6 cellular contexts compared by ENCODE assay signal in genomic region chr1:155174334-155175280, GRCh38. TPM values are rescaled to one million over a fixed set of nuclear protein-coding genes. Genes with fewer than 3 reads are reported as not detected.
DNase-seq lines count a peak whose midpoint lies in the region; ATAC-seq, FAIRE-seq and TF ChIP-seq lines count a peak whose summit lies in the region.

No MANE protein-coding gene starts in this region.

- peaks cover 45% of the 10 kb centered on the region for H3K4me1 ChIP-seq in CD8-positive, alpha-beta T cell (ENCODE audit: insufficient read depth, low read length)
- H3K4me1 ChIP-seq in GM12878 (ENCODE audit: control insufficient read depth, insufficient read depth, low read length) = peaks cover 26% of the 10 kb centered on the region

- no peaks in the 10 kb centered on the region for H3K27me3 Mint-ChIP-seq in CD8-positive, alpha-beta T cell (ENCODE audit: low read depth)
- no peaks in the 10 kb centered on the region for H3K27me3 Mint-ChIP-seq in natural killer cell treated with Interleukin-12 subunit alpha and Interleukin-12 subunit beta and Interleukin-15 and Interleukin-18, amount 100 ng/mL, for 72 hours

- peak overlapping the region; percentile 36 for H3K27ac ChIP-seq in CD8-positive, alpha-beta T cell (ENCODE audit: low read depth, low read length)
- H3K27ac ChIP-seq in GM12878 (ENCODE audit: control insufficient read depth, insufficient read depth) = no peak overlapping the region

- no peaks in the 10 kb centered on the region for H3K9me3 Mint-ChIP-seq in CD8-positive, alpha-beta T cell
- H3K9me3 Mint-ChIP-seq in natural killer cell treated with Interleukin-12 subunit alpha and Interleukin-12 subunit beta and Interleukin-15 and Interleukin-18, amount 100 ng/mL, for 72 hours = no peaks in the 10 kb centered on the region

- TF ChIP-seq RAD21 in GM12878 (IDR thresholded peaks at IDR 0.05; ENCODE audit: insufficient read depth, low read depth, low read length) = no peak

- no peak for TF ChIP-seq EP300 in GM12878 (IDR thresholded peaks at IDR 0.05; ENCODE audit: borderline replicate concordance in 1 of 2, control insufficient read depth in 1 of 2, low read depth in 2 of 2, low read length in 2 of 2)

- H2AFZ ChIP-seq in GM12878 (ENCODE audit: control insufficient read depth, low read depth, low read length) = peak overlapping the region; percentile 96

- peaks cover 41% of the 10 kb centered on the region for H3K4me1 Mint-ChIP-seq in CD8-positive, alpha-beta T cell (ENCODE audit: low read depth)
- H3K4me1 Mint-ChIP-seq in natural killer cell treated with Interleukin-12 subunit alpha and Interleukin-12 subunit beta and Interleukin-15 and Interleukin-18, amount 100 ng/mL, for 72 hours (ENCODE audit: low read depth in 2 of 2) = peaks cover 33 to 37% of the 10 kb centered on the region in 2 donors

- peaks cover 12% of the 10 kb centered on the region for H3K79me2 ChIP-seq in GM12878 (ENCODE audit: control insufficient read depth, insufficient read depth, low read length)

- peak overlapping the region; percentile 18; the same call in 1 of the 2 replicates for H3K9ac ChIP-seq in GM12878 (ENCODE audit: control insufficient read depth, insufficient read depth, low read length)

- no peaks in the 10 kb centered on the region for H4K20me1 ChIP-seq in GM12878 (ENCODE audit: control insufficient read depth, insufficient read depth)

- peak overlapping the region; percentile 62 for H3K27ac Mint-ChIP-seq in CD8-positive, alpha-beta T cell
- peak overlapping the region; percentile 97 to 99 for H3K27ac Mint-ChIP-seq in natural killer cell treated with Interleukin-12 subunit alpha and Interleukin-12 subunit beta and Interleukin-15 and Interleukin-18, amount 100 ng/mL, for 72 hours

- H3K36me3 ChIP-seq in CD8-positive, alpha-beta T cell (ENCODE audit: insufficient read depth, low read length) = peaks cover 8% of the 10 kb centered on the region
- H3K36me3 ChIP-seq in GM12878 (ENCODE audit: control insufficient read depth in 2 of 2, insufficient read depth in 2 of 2, low read length in 1 of 2) = peaks cover 0 to 3% of the 10 kb centered on the region in 2 experiments; a peak in 1 of 4 replicates

- no peak for TF ChIP-seq POLR2A in GM12878 (IDR thresholded peaks at IDR 0.05; ENCODE audit: low read depth, low read length)

- peak overlapping the region; percentile 72 for H3K4me3 ChIP-seq in CD8-positive, alpha-beta T cell (ENCODE audit: low read depth, low read length)
- peak overlapping the region; percentile 73 for H3K4me3 ChIP-seq in GM12878

- in situ Hi-C loops in GM12878 (cut with MboI) = no loop called here

- BruUV-seq in GM12878 (replicated peaks; lab: Mats Ljungman, UMichigan) = no TSS peak

- CTCF ChIA-PET in CD8-positive, alpha-beta T cell (lab: Charles Lee) = interaction anchor here (0.6 to 14.2 kb wide), 23 partner anchors 8 to 579 kb away, joined by 3 to 270 read pairs (median 4); partner anchors contain the start of genes DPM3, MTX1, SHC1 and THBS3
- CTCF ChIA-PET in GM12878 (lab: Yijun Ruan, JAX) = interaction anchor here (0.9 to 12.1 kb wide), 18 partner anchors 10 to 89 kb away, joined by 3 to 284 read pairs (median 6); partner anchors contain the start of genes SLC50A1 and THBS3

- peak overlapping the region; percentile 96 for H3K4me3 Mint-ChIP-seq in CD8-positive, alpha-beta T cell
- H3K4me3 Mint-ChIP-seq in natural killer cell treated with Interleukin-12 subunit alpha and Interleukin-12 subunit beta and Interleukin-15 and Interleukin-18, amount 100 ng/mL, for 72 hours = peak overlapping the region; percentile 99

- TF ChIP-seq CTCF in CD8-positive, alpha-beta T cell (IDR thresholded peaks at IDR 0.05) = no peak
- no peak for TF ChIP-seq CTCF in GM12878 (IDR thresholded peaks at IDR 0.05 in 2 of 3, conservative IDR thresholded peaks at IDR 0.05 in 1 of 3; ENCODE audit: control insufficient read depth in 2 of 3, extremely low read depth in 1 of 3, insufficient read depth in 1 of 3, low read depth in 3 of 3, low read length in 3 of 3)

- no peak for ATAC-seq in CD8-positive, alpha-beta T cell
- ATAC-seq in GM12878 = no peak
- ATAC-seq in natural killer cell treated with Interleukin-12 subunit alpha and Interleukin-12 subunit beta and Interleukin-15 and Interleukin-18, amount 100 ng/mL, for 72 hours = no peak
- ATAC-seq in HG02870 (IDR thresholded peaks at IDR 0.05; ENCODE audit: unreplicated experiment) = no peak
- ATAC-seq in GM18517 (IDR thresholded peaks at IDR 0.05; ENCODE audit: unreplicated experiment) = no peak

- RAD21 ChIA-PET in GM12878 (lab: Charles Lee; ENCODE audit: unreplicated experiment) = interaction anchor here (0.9 to 4.8 kb wide), 9 partner anchors 11 to 149 kb away, joined by 3 to 77 read pairs (median 5); partner anchors contain the start of gene THBS3

- peak overlapping the region; percentile 97 for H3K4me2 ChIP-seq in GM12878 (ENCODE audit: control insufficient read depth, insufficient read depth)

- no peak for FAIRE-seq in GM12878 (lab: Jason Lieb, UNC)

- peaks cover 34% of the 10 kb centered on the region for H3K36me3 Mint-ChIP-seq in CD8-positive, alpha-beta T cell
- H3K36me3 Mint-ChIP-seq in natural killer cell treated with Interleukin-12 subunit alpha and Interleukin-12 subunit beta and Interleukin-15 and Interleukin-18, amount 100 ng/mL, for 72 hours = peaks cover 9% of the 10 kb centered on the region

- no peaks in the 10 kb centered on the region for H3K9me3 ChIP-seq in CD8-positive, alpha-beta T cell (ENCODE audit: low read length)
- no peaks in the 10 kb centered on the region; the same call in 2 of the 3 replicates for H3K9me3 ChIP-seq in GM12878 (replicated peaks; ENCODE audit: control insufficient read depth, insufficient read depth, low read length)

- POLR2A ChIA-PET in CD8-positive, alpha-beta T cell (lab: Charles Lee) = interaction anchor here (1.2 to 6.2 kb wide), 2 partner anchors 19 to 89 kb away, joined by 3 to 53 read pairs; no protein-coding TSS in a partner anchor
- POLR2A ChIA-PET in GM12878 (lab: Charles Lee) = interaction anchor here (0.5 to 7.4 kb wide), 8 partner anchors 8 to 1223 kb away, joined by 3 to 77 read pairs (median 8); partner anchors contain the start of genes CLK2 and ENTREP3

- WGBS in GM12878 (ENCODE audit: insufficient coverage, insufficient replicate concordance, low lambda C conversion rate, missing lambda C conversion rate) = 41% methylated on average over 22 of the region's 35 CpGs

- H3K27me3 ChIP-seq in CD8-positive, alpha-beta T cell (ENCODE audit: insufficient read depth, low read length) = no peaks in the 10 kb centered on the region
- H3K27me3 ChIP-seq in GM12878 (replicated peaks in 1 of 2; ENCODE audit: control insufficient read depth in 2 of 2, insufficient read depth in 2 of 2, low read length in 1 of 2) = no peaks in the 10 kb centered on the region

- peak in 6 of 7 experiments; percentile 33 to 71 (median 54) for DNase-seq in CD8-positive, alpha-beta T cell
- DNase-seq in NCI-H526 treated with DMSO at 0.1 percent for 48 hours (lab: John Stamatoyannopoulos, UW) (peak; percentile 76), GM12878 (ENCODE audit: low read depth, low spot score) (no peak)
- DNase-seq in natural killer cell treated with Interleukin-12 subunit alpha and Interleukin-12 subunit beta and Interleukin-15 and Interleukin-18, amount 100 ng/mL, for 72 hours (ENCODE audit: low spot score) = no peak

- intact Hi-C loops in CD8-positive, alpha-beta T cell (cut with DNase I, micrococcal nuclease) = loop anchor here in 1 of 2 experiments (2.0 to 10.0 kb wide), 3 partner anchors 150 to 620 kb away; partner anchors contain the start of genes RUSC1 and UBE2Q1
- intact Hi-C loops in GM12878 (cut with micrococcal nuclease; ENCODE audit: unreplicated experiment) = loop anchor here (5.0 kb wide), 1 partner anchor 37 kb away; the partner anchor contains the start of gene SLC50A1

- SMC1A ChIA-PET in GM12878 (lab: Charles Lee; ENCODE audit: uncharacterized antibody, unreplicated experiment) = interaction anchor here (1.1 to 4.7 kb wide), 4 partner anchors 19 to 52 kb away, joined by 3 to 46 read pairs (median 5); no protein-coding TSS in a partner anchor

RNA-seq across cellular contexts. Expression of gene TRIM46, which starts 1.0 kb away (rescaled TPM):
- total RNA-seq in CD8-positive, alpha-beta T cell = 1 to 10 TPM; 1.1 TPM
- 6.4 and 7.4 TPM in 2 replicates for total RNA-seq in GM12878 (2013; cell fraction: nucleolus; rRNA removed)
- total RNA-seq in GM12878 (2014; rRNA removed) = 1.4 and 1.6 TPM in 2 replicates
- 0.69 and 0.89 TPM in 2 replicates for total RNA-seq in GM12878 (2014; rRNA removed; fragmentation: Illumina TruSeq; extraction: Trizol)
- total RNA-seq in GM12878 (2021) = 2.0 and 3.0 TPM in 2 replicates
- 0.33 TPM for polyA plus RNA-seq in GM12878 (2011; ENCODE audit: low read depth)
- 0.65 and 0.90 TPM in 2 replicates for polyA plus RNA-seq in GM12878 (2011; rRNA removed)
- 1.8 and 2.2 TPM in 2 replicates for polyA plus RNA-seq in GM12878 (2011; cell fraction: cytosol; rRNA removed)
- polyA plus RNA-seq in GM12878 (2011; cell fraction: nucleus; rRNA removed) = 6.9 and 8.9 TPM in 2 replicates
- polyA plus RNA-seq in GM12878 (2012) = 0.42 and 0.69 TPM in 2 replicates
- polyA plus RNA-seq in GM12878 (2014; fragmentation: Illumina TruSeq; extraction: Trizol) = 0.33 and 1.1 TPM in 2 replicates
- under 1 TPM; 0.08 to 0.20 TPM for polyA plus RNA-seq in GM12878 (2014; fragmentation: Nextera tagmentation; extraction: Ambion mirVana)
- polyA plus RNA-seq in GM12878 (2014; rRNA removed) = 3.1 and 4.2 TPM in 2 replicates
- 1 to 10 TPM in 1 of 2 experiments, under 1 TPM in 1; 0.91 to 1.0 TPM for polyA plus RNA-seq in GM12878 (2016; fragmentation: Nextera tagmentation; extraction: Ambion mirVana)
- polyA minus RNA-seq in GM12878 (2011; rRNA and poly(A)+ RNA removed) = 0.95 and 1.5 TPM in 2 replicates
- 0.73 and 0.80 TPM in 2 replicates for polyA minus RNA-seq in GM12878 (2011; cell fraction: cytosol; rRNA and poly(A)+ RNA removed)
- polyA minus RNA-seq in GM12878 (2011; cell fraction: nucleus; rRNA and poly(A)+ RNA removed) = 2.2 and 4.2 TPM in 2 replicates
- total RNA-seq in natural killer cell treated with Interleukin-12 subunit alpha and Interleukin-12 subunit beta and Interleukin-15 and Interleukin-18, amount 100 ng/mL, for 72 hours = 1 to 10 TPM; 3.6 to 9.3 TPM

RNA-seq across cellular contexts. Expression of gene KRTCAP2, which starts 1.5 kb away (rescaled TPM):
- total RNA-seq in CD8-positive, alpha-beta T cell = 10 to 100 TPM; 58.9 to 71.2 TPM
- total RNA-seq in GM12878 (2013; cell fraction: nucleolus; rRNA removed) = 19.8 and 25.9 TPM in 2 replicates
- total RNA-seq in GM12878 (2014; rRNA removed) (142 and 149 TPM in 2 replicates), GM12878 (2014; rRNA removed; fragmentation: Illumina TruSeq; extraction: Trizol) (90.5 and 95.1 TPM in 2 replicates), GM12878 (2021) (97.2 and 101 TPM in 2 replicates)
- polyA plus RNA-seq in GM12878 (2011; ENCODE audit: low read depth) = 176 TPM
- polyA plus RNA-seq in GM12878 (2011; rRNA removed) (42.5 and 61.3 TPM in 2 replicates), GM12878 (2014; fragmentation: Illumina TruSeq; extraction: Trizol) (92.4 and 139 TPM in 2 replicates), GM12878 (2014; fragmentation: Nextera tagmentation; extraction: Ambion mirVana) (100 to 1,000 TPM; 144 to 181 TPM), GM12878 (2014; rRNA removed) (78.1 and 79.7 TPM in 2 replicates), GM12878 (2016; fragmentation: Nextera tagmentation; extraction: Ambion mirVana) (100 to 1,000 TPM; 230 to 238 TPM)
- polyA plus RNA-seq in GM12878 (2011; cell fraction: cytosol; rRNA removed) = 112 and 161 TPM in 2 replicates
- 95.9 and 97.3 TPM in 2 replicates for polyA plus RNA-seq in GM12878 (2011; cell fraction: nucleus; rRNA removed)
- polyA plus RNA-seq in GM12878 (2012) = 124 and 153 TPM in 2 replicates
- polyA minus RNA-seq in GM12878 (2011; rRNA and poly(A)+ RNA removed) = 64.4 and 93.5 TPM in 2 replicates
- polyA minus RNA-seq in GM12878 (2011; cell fraction: cytosol; rRNA and poly(A)+ RNA removed) = 41.7 and 45.5 TPM in 2 replicates
- 16.6 and 31.4 TPM in 2 replicates for polyA minus RNA-seq in GM12878 (2011; cell fraction: nucleus; rRNA and poly(A)+ RNA removed)
- 100 to 1,000 TPM; 149 to 223 TPM for total RNA-seq in natural killer cell treated with Interleukin-12 subunit alpha and Interleukin-12 subunit beta and Interleukin-15 and Interleukin-18, amount 100 ng/mL, for 72 hours

RNA-seq across cellular contexts. Expression of gene THBS3, which starts 33.1 kb away (rescaled TPM):
- total RNA-seq in CD8-positive, alpha-beta T cell = 10 to 100 TPM; 18.5 to 18.8 TPM
- 7.2 and 7.8 TPM in 2 replicates for total RNA-seq in GM12878 (2013; cell fraction: nucleolus; rRNA removed)
- total RNA-seq in GM12878 (2014; rRNA removed) (2.8 and 3.2 TPM in 2 replicates), GM12878 (2014; rRNA removed; fragmentation: Illumina TruSeq; extraction: Trizol) (1.3 and 1.9 TPM in 2 replicates), GM12878 (2021) (3.2 and 3.8 TPM in 2 replicates)
- polyA plus RNA-seq in GM12878 (2011; ENCODE audit: low read depth) = 5.4 TPM
- polyA plus RNA-seq in GM12878 (2011; rRNA removed) (1.8 and 2.3 TPM in 2 replicates), GM12878 (2014; fragmentation: Illumina TruSeq; extraction: Trizol) (1.8 and 2.0 TPM in 2 replicates), GM12878 (2014; fragmentation: Nextera tagmentation; extraction: Ambion mirVana) (1 to 10 TPM in 1 of 2 experiments, under 1 TPM in 1; 0.66 to 1.2 TPM), GM12878 (2014; rRNA removed) (3.1 and 3.6 TPM in 2 replicates), GM12878 (2016; fragmentation: Nextera tagmentation; extraction: Ambion mirVana) (1 to 10 TPM in 1 of 2 experiments, under 1 TPM in 1; 0.88 to 2.0 TPM)
- 2.0 and 2.7 TPM in 2 replicates for polyA plus RNA-seq in GM12878 (2011; cell fraction: cytosol; rRNA removed)
- 19.0 and 24.1 TPM in 2 replicates for polyA plus RNA-seq in GM12878 (2011; cell fraction: nucleus; rRNA removed)
- polyA plus RNA-seq in GM12878 (2012) = 8.6 and 10.7 TPM in 2 replicates
- polyA minus RNA-seq in GM12878 (2011; rRNA and poly(A)+ RNA removed) = 2.8 and 2.9 TPM in 2 replicates
- 1.1 and 2.3 TPM in 2 replicates for polyA minus RNA-seq in GM12878 (2011; cell fraction: cytosol; rRNA and poly(A)+ RNA removed)
- polyA minus RNA-seq in GM12878 (2011; cell fraction: nucleus; rRNA and poly(A)+ RNA removed) = 2.5 and 3.1 TPM in 2 replicates
- 1 to 10 TPM; 4.1 to 9.4 TPM for total RNA-seq in natural killer cell treated with Interleukin-12 subunit alpha and Interleukin-12 subunit beta and Interleukin-15 and Interleukin-18, amount 100 ng/mL, for 72 hours

RNA-seq across cellular contexts. Expression of gene MTX1, which starts 33.9 kb away (rescaled TPM):
- 10 to 100 TPM; 24.4 to 25.8 TPM for total RNA-seq in CD8-positive, alpha-beta T cell
- total RNA-seq in GM12878 (2013; cell fraction: nucleolus; rRNA removed) = 8.6 and 10.8 TPM in 2 replicates
- total RNA-seq in GM12878 (2014; rRNA removed) (82.7 and 92.0 TPM in 2 replicates), GM12878 (2014; rRNA removed; fragmentation: Illumina TruSeq; extraction: Trizol) (34.3 and 36.3 TPM in 2 replicates), GM12878 (2021) (42.9 and 47.4 TPM in 2 replicates)
- 20.2 TPM for polyA plus RNA-seq in GM12878 (2011; ENCODE audit: low read depth)
- polyA plus RNA-seq in GM12878 (2011; rRNA removed) (23.1 and 50.9 TPM in 2 replicates), GM12878 (2014; fragmentation: Illumina TruSeq; extraction: Trizol) (17.6 and 43.8 TPM in 2 replicates), GM12878 (2014; fragmentation: Nextera tagmentation; extraction: Ambion mirVana) (10 to 100 TPM; 15.8 to 25.5 TPM), GM12878 (2014; rRNA removed) (66.8 and 78.1 TPM in 2 replicates), GM12878 (2016; fragmentation: Nextera tagmentation; extraction: Ambion mirVana) (10 to 100 TPM; 72.7 to 74.5 TPM)
- polyA plus RNA-seq in GM12878 (2011; cell fraction: cytosol; rRNA removed) = 89.6 and 98.0 TPM in 2 replicates
- polyA plus RNA-seq in GM12878 (2011; cell fraction: nucleus; rRNA removed) = 55.7 and 58.1 TPM in 2 replicates
- 35.8 and 42.8 TPM in 2 replicates for polyA plus RNA-seq in GM12878 (2012)
- polyA minus RNA-seq in GM12878 (2011; rRNA and poly(A)+ RNA removed) = 23.8 and 50.1 TPM in 2 replicates
- polyA minus RNA-seq in GM12878 (2011; cell fraction: cytosol; rRNA and poly(A)+ RNA removed) = 25.9 and 28.2 TPM in 2 replicates
- polyA minus RNA-seq in GM12878 (2011; cell fraction: nucleus; rRNA and poly(A)+ RNA removed) = 17.5 and 21.9 TPM in 2 replicates
- total RNA-seq in natural killer cell treated with Interleukin-12 subunit alpha and Interleukin-12 subunit beta and Interleukin-15 and Interleukin-18, amount 100 ng/mL, for 72 hours = 10 to 100 TPM; 42.6 to 53.0 TPM

RNA-seq across cellular contexts. Expression of gene DPM3, which starts 34.3 kb away (rescaled TPM):
- total RNA-seq in CD8-positive, alpha-beta T cell = 10 to 100 TPM; 15.6 to 16.7 TPM
- total RNA-seq in GM12878 (2013; cell fraction: nucleolus; rRNA removed) = 9.6 and 10.3 TPM in 2 replicates
- total RNA-seq in GM12878 (2014; rRNA removed) = 19.6 and 25.8 TPM in 2 replicates
- 9.8 and 13.5 TPM in 2 replicates for total RNA-seq in GM12878 (2014; rRNA removed; fragmentation: Illumina TruSeq; extraction: Trizol)
- 53.1 and 56.1 TPM in 2 replicates for total RNA-seq in GM12878 (2021)
- polyA plus RNA-seq in GM12878 (2011; ENCODE audit: low read depth) = 41.6 TPM
- 12.9 and 20.0 TPM in 2 replicates for polyA plus RNA-seq in GM12878 (2011; rRNA removed)
- 93.0 and 97.8 TPM in 2 replicates for polyA plus RNA-seq in GM12878 (2011; cell fraction: cytosol; rRNA removed)
- 54.6 and 56.5 TPM in 2 replicates for polyA plus RNA-seq in GM12878 (2011; cell fraction: nucleus; rRNA removed)
- polyA plus RNA-seq in GM12878 (2012) = 78.3 and 89.7 TPM in 2 replicates
- 6.0 TPM in 1 of 2 replicates, not detected in the other for polyA plus RNA-seq in GM12878 (2014; fragmentation: Illumina TruSeq; extraction: Trizol)
- 10 to 100 TPM in 1 of 2 experiments, 1 to 10 TPM in 1; 5.9 to 25.7 TPM for polyA plus RNA-seq in GM12878 (2014; fragmentation: Nextera tagmentation; extraction: Ambion mirVana)
- 78.7 and 93.1 TPM in 2 replicates for polyA plus RNA-seq in GM12878 (2014; rRNA removed)
- 10 to 100 TPM; 42.4 to 48.1 TPM for polyA plus RNA-seq in GM12878 (2016; fragmentation: Nextera tagmentation; extraction: Ambion mirVana)
- polyA minus RNA-seq in GM12878 (2011; rRNA and poly(A)+ RNA removed) = 7.6 and 31.0 TPM in 2 replicates
- 5.5 and 13.8 TPM in 2 replicates for polyA minus RNA-seq in GM12878 (2011; cell fraction: cytosol; rRNA and poly(A)+ RNA removed)
- 6.9 and 11.0 TPM in 2 replicates for polyA minus RNA-seq in GM12878 (2011; cell fraction: nucleus; rRNA and poly(A)+ RNA removed)
- 10 to 100 TPM; 26.0 to 31.1 TPM for total RNA-seq in natural killer cell treated with Interleukin-12 subunit alpha and Interleukin-12 subunit beta and Interleukin-15 and Interleukin-18, amount 100 ng/mL, for 72 hours

Comparison
In these comparisons a context has a peak if more than half of its experiments do, and no peak if none do; other contexts are left out.
1. DNase-seq: peak in CD8-positive, alpha-beta T cell (6 of 7) and NCI-H526 treated with DMSO at 0.1 percent for 48 hours (single experiment); none in GM12878 (single experiment) and natural killer cell treated with Interleukin-12 subunit alpha and Interleukin-12 subunit beta and Interleukin-15 and Interleukin-18, amount 100 ng/mL, for 72 hours (single experiment).